In genomic region chr15:74889882-74890768, GRCh38 we compare ENCODE assay signal across 1 cellular context.
TF ChIP-seq lines count a peak whose summit lies in the region.

Gene MPI, plus strand, starts transcription at chr15:74890042. Its CDS starts 32 bp downstream, at chr15:74890074.

TF ChIP-seq in K562, 482 proteins besides CTCF, POLR2A, EP300 and RAD21 (continued from another document and continues in another):
- TF ChIP-seq ATF7 (IDR thresholded peaks at IDR 0.05), result peak; percentile 48
- no peak for TF ChIP-seq PURB (CRISPR knock-in tag; IDR thresholded peaks at IDR 0.05; ENCODE audit: low read depth)
- no peak for TF ChIP-seq TSC22D4 (tag; IDR thresholded peaks at IDR 0.05)
- TF ChIP-seq BRD9 (IDR thresholded peaks at IDR 0.05; ENCODE audit: low read depth, partially characterized antibody), result no peak
- peak; percentile 88 for TF ChIP-seq TAF9B (IDR thresholded peaks at IDR 0.05; ENCODE audit: partially characterized antibody)
- TF ChIP-seq, protein P1, sequence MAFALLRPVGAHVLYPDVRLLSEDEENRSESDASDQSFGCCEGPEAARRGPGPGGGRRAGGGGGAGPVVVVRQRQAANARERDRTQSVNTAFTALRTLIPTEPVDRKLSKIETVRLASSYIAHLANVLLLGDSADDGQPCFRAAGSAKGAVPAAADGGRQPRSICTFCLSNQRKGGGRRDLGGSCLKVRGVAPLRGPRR (CRISPR knock-in tag; IDR thresholded peaks at IDR 0.05), result no peak
- no peak for TF ChIP-seq HDAC2 (IDR thresholded peaks at IDR 0.05)
- no peak for TF ChIP-seq RCOR1 (IDR thresholded peaks at IDR 0.05; ENCODE audit: borderline replicate concordance in 1 of 2, low read depth in 2 of 2, low read length in 2 of 2)
- peak; percentile 5; the same call in 1 of the 2 replicates for TF ChIP-seq MGA (IDR thresholded peaks at IDR 0.05)
- TF ChIP-seq ZBTB17 (CRISPR knock-in tag; IDR thresholded peaks at IDR 0.05), result peak; percentile 26; the same call in 1 of the 2 replicates
- TF ChIP-seq RB1 (IDR thresholded peaks at IDR 0.05; ENCODE audit: low read depth), result peak; percentile 51; the same call in 1 of the 2 replicates
- TF ChIP-seq CREM (IDR thresholded peaks at IDR 0.05; ENCODE audit: low read depth), result peak; percentile 92
- TF ChIP-seq TAF15 (IDR thresholded peaks at IDR 0.05; ENCODE audit: low read depth, low read length), result no peak
- TF ChIP-seq PML (IDR thresholded peaks at IDR 0.05; ENCODE audit: low read length), result peak; percentile 61; the same call in 1 of the 2 replicates
- TF ChIP-seq SAFB (IDR thresholded peaks at IDR 0.05; ENCODE audit: borderline replicate concordance, low read depth, low read length), result no peak
- no peak for TF ChIP-seq RFX5 (IDR thresholded peaks at IDR 0.05; ENCODE audit: low read depth, low read length)
- no peak for TF ChIP-seq GTF2A2 (tag; IDR thresholded peaks at IDR 0.05)
- no peak for TF ChIP-seq BDP1 (IDR thresholded peaks at IDR 0.05; ENCODE audit: insufficient read depth, insufficient read length)
- TF ChIP-seq ZNF316 (IDR thresholded peaks at IDR 0.05), result no peak
- TF ChIP-seq TBL1XR1 (IDR thresholded peaks at IDR 0.05; ENCODE audit: low read length in 2 of 2), result peak; percentile 25 to 28; a peak in 2 of 4 replicates
- TF ChIP-seq ILF3 (IDR thresholded peaks at IDR 0.05; ENCODE audit: borderline replicate concordance), result no peak
- TF ChIP-seq ZNF263 (CRISPR knock-in tag; IDR thresholded peaks at IDR 0.05; ENCODE audit: borderline replicate concordance), result no peak
- TF ChIP-seq CXXC5 (CRISPR knock-in tag; IDR thresholded peaks at IDR 0.05), result peak; percentile 74
- TF ChIP-seq POLR2H (tag; IDR thresholded peaks at IDR 0.05; ENCODE audit: low read depth), result no peak
- peak; percentile 73 for TF ChIP-seq HMGN3 (IDR thresholded peaks at IDR 0.05; ENCODE audit: borderline replicate concordance, extremely low read depth, insufficient read length, low read depth, low read length)
- no peak for TF ChIP-seq STAG1 (CRISPR knock-in tag; IDR thresholded peaks at IDR 0.05; ENCODE audit: borderline replicate concordance)
- no peak for TF ChIP-seq ZSCAN32 (CRISPR knock-in tag; IDR thresholded peaks at IDR 0.05)
- no peak for TF ChIP-seq RFX7 (CRISPR knock-in tag; IDR thresholded peaks at IDR 0.05)
- TF ChIP-seq ELK3 (CRISPR knock-in tag; IDR thresholded peaks at IDR 0.05), result no peak
- TF ChIP-seq ARHGAP35 (IDR thresholded peaks at IDR 0.05; ENCODE audit: partially characterized antibody), result no peak
- TF ChIP-seq MEIS2 (IDR thresholded peaks at IDR 0.05; ENCODE audit: partially characterized antibody), result no peak
- peak; percentile 21; the same call in 1 of the 2 replicates for TF ChIP-seq TCF7 (IDR thresholded peaks at IDR 0.05; ENCODE audit: borderline replicate concordance)
- TF ChIP-seq ZKSCAN8 (CRISPR knock-in tag; IDR thresholded peaks at IDR 0.05), result no peak
- no peak for TF ChIP-seq HMG20A (CRISPR knock-in tag; conservative IDR thresholded peaks at IDR 0.05)
- no peak for TF ChIP-seq SMAD1 (IDR thresholded peaks at IDR 0.05; ENCODE audit: low read depth, low read length, partially characterized antibody)
- no peak for TF ChIP-seq HNRNPH1 (optimal IDR thresholded peaks at IDR 0.05; ENCODE audit: low read depth, low read length)
- no peak for TF ChIP-seq HNRNPK (IDR thresholded peaks at IDR 0.05; ENCODE audit: low read depth, low read length, poor library complexity, severe bottlenecking)
- TF ChIP-seq HNRNPL (IDR thresholded peaks at IDR 0.05; ENCODE audit: low read depth, low read length), result no peak
- no peak for TF ChIP-seq ZFP1 (CRISPR knock-in tag; IDR thresholded peaks at IDR 0.05)
- TF ChIP-seq PHB2 (IDR thresholded peaks at IDR 0.05; ENCODE audit: low read depth), result no peak
- TF ChIP-seq SREBF1 (IDR thresholded peaks at IDR 0.05; ENCODE audit: borderline replicate concordance, low read depth, low read length), result no peak
- no peak for TF ChIP-seq DPF2 (IDR thresholded peaks at IDR 0.05)
- TF ChIP-seq, protein P2, sequence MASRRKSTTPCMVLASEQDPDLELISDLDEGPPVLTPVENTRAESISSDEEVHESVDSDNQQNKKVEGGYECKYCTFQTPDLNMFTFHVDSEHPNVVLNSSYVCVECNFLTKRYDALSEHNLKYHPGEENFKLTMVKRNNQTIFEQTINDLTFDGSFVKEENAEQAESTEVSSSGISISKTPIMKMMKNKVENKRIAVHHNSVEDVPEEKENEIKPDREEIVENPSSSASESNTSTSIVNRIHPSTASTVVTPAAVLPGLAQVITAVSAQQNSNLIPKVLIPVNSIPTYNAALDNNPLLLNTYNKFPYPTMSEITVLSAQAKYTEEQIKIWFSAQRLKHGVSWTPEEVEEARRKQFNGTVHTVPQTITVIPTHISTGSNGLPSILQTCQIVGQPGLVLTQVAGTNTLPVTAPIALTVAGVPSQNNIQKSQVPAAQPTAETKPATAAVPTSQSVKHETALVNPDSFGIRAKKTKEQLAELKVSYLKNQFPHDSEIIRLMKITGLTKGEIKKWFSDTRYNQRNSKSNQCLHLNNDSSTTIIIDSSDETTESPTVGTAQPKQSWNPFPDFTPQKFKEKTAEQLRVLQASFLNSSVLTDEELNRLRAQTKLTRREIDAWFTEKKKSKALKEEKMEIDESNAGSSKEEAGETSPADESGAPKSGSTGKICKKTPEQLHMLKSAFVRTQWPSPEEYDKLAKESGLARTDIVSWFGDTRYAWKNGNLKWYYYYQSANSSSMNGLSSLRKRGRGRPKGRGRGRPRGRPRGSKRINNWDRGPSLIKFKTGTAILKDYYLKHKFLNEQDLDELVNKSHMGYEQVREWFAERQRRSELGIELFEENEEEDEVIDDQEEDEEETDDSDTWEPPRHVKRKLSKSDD (conservative IDR thresholded peaks at IDR 0.05; ENCODE audit: low read length), result no peak
- TF ChIP-seq ZNF639 (CRISPR knock-in tag; conservative IDR thresholded peaks at IDR 0.05 in 1 of 2, IDR thresholded peaks at IDR 0.05 in 1 of 2), result no peak
- TF ChIP-seq SMC3 (conservative IDR thresholded peaks at IDR 0.05; ENCODE audit: insufficient read depth, low read depth, low read length), result no peak
- no peak for TF ChIP-seq TCF7L2 (IDR thresholded peaks at IDR 0.05; ENCODE audit: low read depth, low read length)
- TF ChIP-seq DACH1 (IDR thresholded peaks at IDR 0.05; ENCODE audit: partially characterized antibody), result peak; percentile 69
- TF ChIP-seq ZNF174 (CRISPR knock-in tag; IDR thresholded peaks at IDR 0.05), result no peak
- TF ChIP-seq ZEB2 (IDR thresholded peaks at IDR 0.05), result no peak
- no peak for TF ChIP-seq ZBED1 (IDR thresholded peaks at IDR 0.05)
- no peak for TF ChIP-seq MEF2A (IDR thresholded peaks at IDR 0.05; ENCODE audit: control insufficient read depth, low read depth, low read length)
- TF ChIP-seq, protein P3, sequence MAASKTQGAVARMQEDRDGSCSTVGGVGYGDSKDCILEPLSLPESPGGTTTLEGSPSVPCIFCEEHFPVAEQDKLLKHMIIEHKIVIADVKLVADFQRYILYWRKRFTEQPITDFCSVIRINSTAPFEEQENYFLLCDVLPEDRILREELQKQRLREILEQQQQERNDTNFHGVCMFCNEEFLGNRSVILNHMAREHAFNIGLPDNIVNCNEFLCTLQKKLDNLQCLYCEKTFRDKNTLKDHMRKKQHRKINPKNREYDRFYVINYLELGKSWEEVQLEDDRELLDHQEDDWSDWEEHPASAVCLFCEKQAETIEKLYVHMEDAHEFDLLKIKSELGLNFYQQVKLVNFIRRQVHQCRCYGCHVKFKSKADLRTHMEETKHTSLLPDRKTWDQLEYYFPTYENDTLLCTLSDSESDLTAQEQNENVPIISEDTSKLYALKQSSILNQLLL (CRISPR knock-in tag; IDR thresholded peaks at IDR 0.05; ENCODE audit: borderline replicate concordance), result no peak
- no peak for TF ChIP-seq PREB (CRISPR knock-in tag; IDR thresholded peaks at IDR 0.05)
- no peak for TF ChIP-seq OTX1 (CRISPR knock-in tag; IDR thresholded peaks at IDR 0.05)
- 0 out of 2 replicates have a peak, but pooled peaks have one; percentile 52 for TF ChIP-seq SP1 (CRISPR knock-in tag; IDR thresholded peaks at IDR 0.05)
